Comparison of ENCODE assay signal across 1 cellular context in genomic region chr2:241656190-241656741, GRCh38.
TF ChIP-seq lines count a peak whose summit lies in the region.

No MANE protein-coding gene starts in this region.

TF ChIP-seq in K562, 482 proteins besides CTCF, POLR2A, EP300 and RAD21:
- TF ChIP-seq ZNF707 (CRISPR knock-in tag; conservative IDR thresholded peaks at IDR 0.05) = no peak
- TF ChIP-seq ETV1 (tag; conservative IDR thresholded peaks at IDR 0.05; ENCODE audit: low read depth) = no peak
- 0 out of 2 replicates have a peak, but pooled peaks have one; percentile 26 for TF ChIP-seq POLR2G (IDR thresholded peaks at IDR 0.05; ENCODE audit: low read depth, low read length)
- no peak for TF ChIP-seq ZNF41 (CRISPR knock-in tag; conservative IDR thresholded peaks at IDR 0.05)
